Comparison of ENCODE assay signal across 18 cellular contexts in the genomic region with DNA sequence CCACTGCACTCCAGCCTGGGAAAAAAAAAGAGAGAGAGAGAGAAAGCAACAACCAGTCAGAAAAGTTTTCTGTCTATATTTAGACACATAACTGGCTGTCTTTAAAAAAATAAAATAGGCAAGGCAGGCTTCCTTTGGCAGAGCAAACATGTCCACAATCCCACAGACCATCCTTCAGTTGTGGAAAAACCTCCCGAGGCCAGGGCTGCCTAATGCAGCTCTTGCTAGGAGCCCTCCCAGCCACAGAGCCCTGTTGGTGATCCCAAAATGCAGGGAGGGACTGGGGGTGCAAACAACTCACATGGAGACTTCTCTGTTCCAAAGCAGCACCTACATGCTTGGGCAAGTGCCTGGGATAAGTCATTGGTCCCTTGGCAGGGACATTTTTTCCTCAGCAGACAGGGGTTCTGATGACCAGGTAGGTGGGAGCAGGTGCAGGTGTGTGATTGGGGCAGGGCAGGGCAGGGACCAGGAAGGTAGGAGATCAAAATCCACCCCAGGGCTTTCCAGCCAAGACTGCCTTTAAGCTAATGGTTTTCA.
DNase-seq lines count a peak whose midpoint lies in the region; ATAC-seq, FAIRE-seq and TF ChIP-seq lines count a peak whose summit lies in the region.
"Had no signal": no experiment of that assay in that cellular context is flagged by ENCODE, and none has a peak within 500 bp of the region (broad histone marks: within the 10 kb centered on the region; RNA-seq: fewer than 3 reads in every experiment).

No MANE protein-coding gene starts in this region.

- no peaks in the 10 kb centered on the region for H3K36me3 ChIP-seq in sigmoid colon
- H3K36me3 ChIP-seq: HAP-1 had no signal

- no peak for ATAC-seq in stimulated activated naive CD8-positive, alpha-beta T cell treated with anti-CD3 and anti-CD28 coated beads, Interleukin-15, amount 100 ng/mL, for 72 hours
- no peak for ATAC-seq in left lobe of liver
- ATAC-seq in HG02970 (IDR thresholded peaks at IDR 0.05; ENCODE audit: low FRiP score, unreplicated experiment) = no peak
- ATAC-seq in esophagus mucosa = no peak

- TF ChIP-seq EP300 in sigmoid colon (IDR thresholded peaks at IDR 0.05) = no peak

- H3K27ac Mint-ChIP-seq in stimulated activated naive CD8-positive, alpha-beta T cell treated with anti-CD3 and anti-CD28 coated beads, Interleukin-15, Interleukin-2, amounts not matched to agents 100 ng/mL and 50 ng/mL, for 24 hours = peak overlapping the region; percentile 19
- H3K27ac Mint-ChIP-seq in stimulated activated naive CD8-positive, alpha-beta T cell treated with anti-CD3 and anti-CD28 coated beads, Interleukin-15, amount 100 ng/mL, for 72 hours = no peak overlapping the region

- FAIRE-seq in frontal cortex (lab: Jason Lieb, UNC) = no peak
- FAIRE-seq: G401.6, GM12891 had no signal

- WGBS in sigmoid colon, 2 donors = 14 to 43% methylated on average over 1 of the region's 1 CpG

- intact Hi-C loops in sigmoid colon (cut with DNase I) = loop anchor here (5.0 kb wide), 1 partner anchor 44 kb away; no protein-coding TSS in a partner anchor

- H3K4me1 Mint-ChIP-seq in stimulated activated naive CD8-positive, alpha-beta T cell treated with anti-CD3 and anti-CD28 coated beads, Interleukin-15, Interleukin-2, amounts not matched to agents 100 ng/mL and 50 ng/mL, for 24 hours (ENCODE audit: low read depth) = peaks cover 8% of the 10 kb centered on the region
- peaks cover 5% of the 10 kb centered on the region for H3K4me1 Mint-ChIP-seq in stimulated activated naive CD8-positive, alpha-beta T cell treated with anti-CD3 and anti-CD28 coated beads, Interleukin-15, amount 100 ng/mL, for 72 hours

- H3K9me3 Mint-ChIP-seq in stimulated activated naive CD8-positive, alpha-beta T cell treated with anti-CD3 and anti-CD28 coated beads, Interleukin-15, Interleukin-2, amounts not matched to agents 100 ng/mL and 50 ng/mL, for 24 hours = no peaks in the 10 kb centered on the region
- H3K9me3 Mint-ChIP-seq in stimulated activated naive CD8-positive, alpha-beta T cell treated with anti-CD3 and anti-CD28 coated beads, Interleukin-15, amount 100 ng/mL, for 72 hours = no peaks in the 10 kb centered on the region

- TF ChIP-seq POLR2A in sigmoid colon (IDR thresholded peaks at IDR 0.05) = no peak

- H3K27ac ChIP-seq in sigmoid colon = peak overlapping the region; percentile 74 to 83 (median 78)

- H3K27me3 Mint-ChIP-seq in stimulated activated naive CD8-positive, alpha-beta T cell treated with anti-CD3 and anti-CD28 coated beads, Interleukin-15, Interleukin-2, amounts not matched to agents 100 ng/mL and 50 ng/mL, for 24 hours = peaks cover 15% of the 10 kb centered on the region
- H3K27me3 Mint-ChIP-seq in stimulated activated naive CD8-positive, alpha-beta T cell treated with anti-CD3 and anti-CD28 coated beads, Interleukin-15, amount 100 ng/mL, for 72 hours = peaks cover 39% of the 10 kb centered on the region

- H3K27me3 ChIP-seq in sigmoid colon = no peaks in the 10 kb centered on the region

- H3K9me3 ChIP-seq in sigmoid colon = no peaks in the 10 kb centered on the region
- H3K9me3 ChIP-seq: Caco-2, HAP-1 had no signal

- H3K4me1 ChIP-seq in sigmoid colon = peaks cover 0 to 69% (median 61%) of the 10 kb centered on the region in 4 donors
- H3K4me1 ChIP-seq: HAP-1 had no signal

- H3K36me3 Mint-ChIP-seq in stimulated activated naive CD8-positive, alpha-beta T cell treated with anti-CD3 and anti-CD28 coated beads, Interleukin-15, Interleukin-2, amounts not matched to agents 100 ng/mL and 50 ng/mL, for 24 hours (ENCODE audit: low read depth) = no peaks in the 10 kb centered on the region

- H3K4me3 ChIP-seq in sigmoid colon = no peak overlapping the region
- H3K4me3 ChIP-seq: HAP-1 had no signal

- no peak overlapping the region for H3K4me3 Mint-ChIP-seq in stimulated activated naive CD8-positive, alpha-beta T cell treated with anti-CD3 and anti-CD28 coated beads, Interleukin-15, Interleukin-2, amounts not matched to agents 100 ng/mL and 50 ng/mL, for 24 hours
- no peak overlapping the region for H3K4me3 Mint-ChIP-seq in stimulated activated naive CD8-positive, alpha-beta T cell treated with anti-CD3 and anti-CD28 coated beads, Interleukin-15, amount 100 ng/mL, for 72 hours

- no peak for TF ChIP-seq CTCF in sigmoid colon (IDR thresholded peaks at IDR 0.05)

- no peak for DNase-seq in stimulated activated naive CD8-positive, alpha-beta T cell treated with anti-CD3 and anti-CD28 coated beads, Interleukin-15, amount 100 ng/mL, for 72 hours
- DNase-seq in left lobe of liver (ENCODE audit: low spot score) (peak; percentile 52), sigmoid colon (peak; percentile 68), cerebellum (ENCODE audit: low spot score) (no peak), frontal cortex (ENCODE audit: low spot score in 2 of 2) (no peak)
- DNase-seq: DMS79; MV-4-11; NCI-H1436 treated with DMSO at 0.1 percent for 48 hours; NCI-H345; NCI-H69; NK-92 treated with Interleukin-12 subunit alpha and Interleukin-12 subunit beta, amount 100 ng/mL, for 24 hours had no signal

Comparison
In these comparisons a context has a peak if more than half of its experiments do, and no peak if none do; other contexts are left out.
1. DNase-seq: peak in left lobe of liver (single experiment) and sigmoid colon (single experiment); none in stimulated activated naive CD8-positive, alpha-beta T cell treated with anti-CD3 and anti-CD28 coated beads, Interleukin-15, amount 100 ng/mL, for 72 hours (0 of 2), cerebellum (single experiment) and frontal cortex (0 of 2).